In the genomic region with DNA sequence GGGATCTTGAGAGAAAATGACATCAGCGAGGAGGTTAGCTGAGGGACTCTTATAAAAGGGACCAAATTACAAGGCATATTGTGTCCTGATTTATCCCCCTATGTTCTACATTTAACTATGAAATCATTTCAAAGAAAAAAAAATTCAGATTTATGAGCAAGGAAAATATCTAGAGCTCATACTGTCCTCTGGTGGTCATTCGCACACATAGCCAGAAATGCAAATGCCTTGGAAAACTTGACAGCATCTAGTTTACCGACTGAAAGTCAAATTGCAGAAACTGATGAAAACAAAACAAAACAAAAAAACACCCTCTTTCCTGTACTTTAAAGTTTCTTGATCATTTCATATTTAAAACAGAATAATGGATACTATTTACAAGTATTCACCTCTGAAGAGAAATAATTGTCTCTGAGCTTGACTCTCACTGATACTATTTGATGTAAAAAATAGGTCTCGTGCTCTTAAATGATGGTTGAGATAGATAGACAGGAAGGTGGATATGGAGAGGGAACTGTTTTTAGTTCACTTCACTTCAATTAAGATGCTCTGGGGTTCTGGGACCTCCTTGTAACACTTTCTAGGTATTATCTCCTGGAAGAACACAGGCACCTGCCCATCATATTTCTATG, we compare ENCODE assay signal across 8 cellular contexts.
DNase-seq lines count a peak whose midpoint lies in the region; ATAC-seq and TF ChIP-seq lines count a peak whose summit lies in the region.

No MANE protein-coding gene starts in this region.

- H3K4me3 ChIP-seq in Loucy (ENCODE audit: low read length, poor library complexity, severe bottlenecking) (no peak overlapping the region), ascending aorta (no peak overlapping the region)
- no peak overlapping the region for H3K4me3 ChIP-seq in effector memory CD4-positive, alpha-beta T cell (ENCODE audit: insufficient read depth, low read depth, low read length, poor library complexity, severe bottlenecking)

- no peak for DNase-seq in Calu3
- no peak for DNase-seq in ascending aorta (ENCODE audit: low spot score in 2 of 2)
- DNase-seq in medulla oblongata (ENCODE audit: extremely low spot score), result peak; percentile 46
- DNase-seq in activated naive CD4-positive, alpha-beta T cell (lab: John Stamatoyannopoulos, UW), result no peak
- no peak for DNase-seq in activated naive CD4-positive, alpha-beta T cell treated with anti-CD3 and anti-CD28 coated beads, Interleukin-2, amount 10 ng/mL, durations not matched to agents 7 days and 5 days
- no peak for DNase-seq in effector memory CD4-positive, alpha-beta T cell

- peaks cover 2% of the 10 kb centered on the region for H3K9me3 Mint-ChIP-seq in Calu3 (ENCODE audit: low read depth, unreplicated experiment)
- peaks cover 9% of the 10 kb centered on the region for H3K9me3 Mint-ChIP-seq in activated naive CD4-positive, alpha-beta T cell treated with anti-CD3 and anti-CD28 coated beads, Interleukin-2, amount 10 ng/mL, durations not matched to agents 7 days and 5 days

- H3K9ac ChIP-seq in Loucy (ENCODE audit: low read depth, low read length, poor library complexity, severe bottlenecking), result no peak overlapping the region

- H2AFZ ChIP-seq in Loucy (ENCODE audit: low read length), result no peak overlapping the region

- H3K27me3 ChIP-seq in Loucy (ENCODE audit: insufficient read depth, low read length, poor library complexity, severe bottlenecking), result no peaks in the 10 kb centered on the region
- no peaks in the 10 kb centered on the region for H3K27me3 ChIP-seq in ascending aorta
- H3K27me3 ChIP-seq in effector memory CD4-positive, alpha-beta T cell (replicated peaks; ENCODE audit: control insufficient read depth, insufficient read depth, low read length, poor library complexity, severe bottlenecking), result no peaks in the 10 kb centered on the region

- H3K9me2 ChIP-seq in Loucy (replicated peaks; ENCODE audit: low read depth, low read length), result no peaks in the 10 kb centered on the region

- TF ChIP-seq CTCF in Calu3 (IDR thresholded peaks at IDR 0.05; ENCODE audit: unreplicated experiment), result peak; percentile 32
- peak; percentile 83 for TF ChIP-seq CTCF in Loucy (conservative IDR thresholded peaks at IDR 0.05; ENCODE audit: low read length)
- TF ChIP-seq CTCF in ascending aorta (IDR thresholded peaks at IDR 0.05), result peak; percentile 82 to 92 (median 90)

- no peaks in the 10 kb centered on the region for H3K79me2 ChIP-seq in Loucy (ENCODE audit: insufficient read depth, low read length)

- CTCF ChIA-PET in Calu3 (lab: Charles Lee), result interaction anchor here (2.3 kb wide), 1 partner anchor 332 kb away, joined by 13 read pairs; no protein-coding TSS in a partner anchor
- CTCF ChIA-PET in activated naive CD4-positive, alpha-beta T cell treated with anti-CD3 and anti-CD28 coated beads, Interleukin-2, amount 10 ng/mL, durations not matched to agents 7 days and 5 days (lab: Charles Lee), result no interaction called here

- no peaks in the 10 kb centered on the region for H3K36me3 ChIP-seq in Loucy (ENCODE audit: insufficient read depth, low read length)
- H3K36me3 ChIP-seq in ascending aorta, result no peaks in the 10 kb centered on the region
- no peaks in the 10 kb centered on the region for H3K36me3 ChIP-seq in effector memory CD4-positive, alpha-beta T cell (ENCODE audit: control insufficient read depth, insufficient read depth, low read length)

- H3K27ac ChIP-seq in ascending aorta, result no peak overlapping the region
- H3K27ac ChIP-seq in effector memory CD4-positive, alpha-beta T cell (ENCODE audit: insufficient read depth, low read length, poor library complexity, severe bottlenecking), result no peak overlapping the region

- H3K4me1 Mint-ChIP-seq in Calu3 (ENCODE audit: low read depth, unreplicated experiment), result no peaks in the 10 kb centered on the region
- H3K4me1 Mint-ChIP-seq in activated naive CD4-positive, alpha-beta T cell treated with anti-CD3 and anti-CD28 coated beads, Interleukin-2, amount 10 ng/mL, durations not matched to agents 7 days and 5 days, result no peaks in the 10 kb centered on the region

- no peaks in the 10 kb centered on the region for H3F3A ChIP-seq in Loucy (ENCODE audit: low read depth)

- no peaks in the 10 kb centered on the region for H3K4me1 ChIP-seq in Loucy (ENCODE audit: insufficient read depth, low read length, poor library complexity, severe bottlenecking)
- H3K4me1 ChIP-seq in ascending aorta, result no peaks in the 10 kb centered on the region
- H3K4me1 ChIP-seq in effector memory CD4-positive, alpha-beta T cell (ENCODE audit: control insufficient read depth, insufficient read depth, low read length, poor library complexity, severe bottlenecking), result no peaks in the 10 kb centered on the region

- no peak overlapping the region for H3K27ac Mint-ChIP-seq in Calu3 (ENCODE audit: unreplicated experiment)
- H3K27ac Mint-ChIP-seq in activated naive CD4-positive, alpha-beta T cell treated with anti-CD3 and anti-CD28 coated beads, Interleukin-2, amount 10 ng/mL, durations not matched to agents 7 days and 5 days, result no peak overlapping the region

- no peaks in the 10 kb centered on the region for H3K27me3 Mint-ChIP-seq in Calu3 (ENCODE audit: unreplicated experiment)
- H3K27me3 Mint-ChIP-seq in activated naive CD4-positive, alpha-beta T cell treated with anti-CD3 and anti-CD28 coated beads, Interleukin-2, amount 10 ng/mL, durations not matched to agents 7 days and 5 days, result no peaks in the 10 kb centered on the region

- no peak overlapping the region for H3K4me2 ChIP-seq in Loucy (ENCODE audit: low read depth, low read length, poor library complexity, severe bottlenecking)

- no peak overlapping the region for H3K4me3 Mint-ChIP-seq in Calu3 (ENCODE audit: low read depth, unreplicated experiment)
- no peak overlapping the region for H3K4me3 Mint-ChIP-seq in activated naive CD4-positive, alpha-beta T cell treated with anti-CD3 and anti-CD28 coated beads, Interleukin-2, amount 10 ng/mL, durations not matched to agents 7 days and 5 days

- no peak for ATAC-seq in GM21526 (IDR thresholded peaks at IDR 0.05; ENCODE audit: low FRiP score, unreplicated experiment)

- no TSS peak for BruUV-seq in Calu3 (replicated peaks; lab: Mats Ljungman, UMichigan)

- no peaks in the 10 kb centered on the region for H4K20me1 ChIP-seq in Loucy (ENCODE audit: insufficient read depth, low read length, poor library complexity, severe bottlenecking)

- intact Hi-C loops in Calu3 (cut with micrococcal nuclease; ENCODE audit: unreplicated experiment) (loop anchor here (1.0 to 5.0 kb wide), 2 partner anchors 254 to 333 kb away; a partner anchor contains a TSS), ascending aorta (cut with DNase I) (loop anchor here (2.0 to 10.0 kb wide), 2 partner anchors 332 to 606 kb away; no protein-coding TSS in a partner anchor)

- no peaks in the 10 kb centered on the region for H3K9me3 ChIP-seq in Loucy (ENCODE audit: insufficient read depth, low read depth, low read length)
- H3K9me3 ChIP-seq in ascending aorta, result no peaks in the 10 kb centered on the region
- no peaks in the 10 kb centered on the region for H3K9me3 ChIP-seq in effector memory CD4-positive, alpha-beta T cell (ENCODE audit: control insufficient read depth, low read length)

- H3K36me3 Mint-ChIP-seq in Calu3 (ENCODE audit: insufficient read depth, unreplicated experiment), result no peaks in the 10 kb centered on the region
- no peaks in the 10 kb centered on the region for H3K36me3 Mint-ChIP-seq in activated naive CD4-positive, alpha-beta T cell treated with anti-CD3 and anti-CD28 coated beads, Interleukin-2, amount 10 ng/mL, durations not matched to agents 7 days and 5 days

Comparison
In these comparisons a context has a peak if more than half of its experiments do, and no peak if none do; other contexts are left out.
1. CTCF ChIP-seq: peak in every context shown above with its lines; median percentile 90 in ascending aorta; 83 in Loucy; 32 in Calu3.